ENCODE assay signal across 27 cellular contexts in the genomic region with DNA sequence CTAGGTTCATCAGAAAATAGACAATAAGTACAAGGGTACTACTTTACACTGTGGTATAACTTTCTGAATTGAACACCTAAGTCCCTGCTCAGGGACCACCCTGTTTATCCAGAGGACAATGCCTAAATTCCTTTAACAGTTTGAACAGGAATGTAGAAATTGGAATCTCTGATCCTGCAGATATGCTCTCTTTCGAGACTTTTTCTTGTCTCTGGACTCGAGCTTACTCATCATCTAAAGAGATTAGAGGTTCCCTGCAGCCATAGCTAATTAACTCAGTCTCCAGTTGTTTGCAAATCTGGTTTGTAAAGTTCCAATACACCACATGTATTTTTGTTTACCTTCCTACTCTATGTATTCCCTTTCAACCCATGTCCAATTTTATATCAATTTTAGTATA. TPM values are rescaled to one million over a fixed set of nuclear protein-coding genes. Genes with fewer than 3 reads are reported as not detected.
"Had no signal": no experiment of that assay in that cellular context is flagged by ENCODE, and none has a peak within 500 bp of the region (broad histone marks: within the 10 kb centered on the region; RNA-seq: fewer than 3 reads in every experiment).

No MANE protein-coding gene starts in this region.

- H3K36me3 Mint-ChIP-seq: WTC11 had no signal

- ATAC-seq: activated CD8-positive, alpha-beta memory T cell treated with anti-CD3 and anti-CD28 coated beads, Interleukin-2, amount 10 ng/mL, durations not matched to agents 7 days and 5 days; activated naive CD4-positive, alpha-beta T cell treated with anti-CD3 and anti-CD28 coated beads, Interleukin-2, amount 50 U/mL, for 72 hours; activated naive CD8-positive, alpha-beta T cell treated with anti-CD3 and anti-CD28 coated beads, Interleukin-2, amount 50 U/mL, for 24 hours; Right ventricle myocardium inferior; WTC11 had no signal

- H3K27ac ChIP-seq: SK-N-MC had no signal

- H3K4me3 Mint-ChIP-seq: activated CD8-positive, alpha-beta memory T cell treated with anti-CD3 and anti-CD28 coated beads, Interleukin-2, amount 10 ng/mL, durations not matched to agents 7 days and 5 days; activated naive CD8-positive, alpha-beta T cell treated with anti-CD3 and anti-CD28 coated beads, Interleukin-2, amount 50 U/mL, for 24 hours; activated T-cell treated with anti-CD3 and anti-CD28 coated beads, Interleukin-2, amount 50 U/mL, for 24 hours had no signal

- DNase-seq: activated CD4-positive, alpha-beta T cell treated with anti-CD3 and anti-CD28 coated beads for 48 hours; activated CD4-positive, alpha-beta T cell treated with anti-CD3 and anti-CD28 coated beads, Interleukin-2, amount 50 U/mL, for 4 hours; activated CD4-positive, CD25-positive, alpha-beta regulatory T cell treated with anti-CD3 and anti-CD28 coated beads, Interleukin-2, amount 50 U/mL, for 72 hours; activated CD8-positive, alpha-beta memory T cell treated with anti-CD3 and anti-CD28 coated beads, Interleukin-2, amount 10 ng/mL, durations not matched to agents 7 days and 5 days; activated effector memory CD4-positive, alpha-beta T cell treated with anti-CD3 and anti-CD28 coated beads, Interleukin-2, amount 50 U/mL, for 16 hours; activated naive CD4-positive, alpha-beta T cell treated with Interleukin-2 at 50 U/mL for 16 hours; activated naive CD8-positive, alpha-beta T cell treated with anti-CD3 and anti-CD28 coated beads, Interleukin-2, amount 50 U/mL, for 24 hours; activated T-cell treated with anti-CD3 and anti-CD28 coated beads, Interleukin-2, amount 50 U/mL, for 24 hours; cerebellar nuclear complex; Karpas-422; NCI-H1048; NCI-H146; NCI-H187 treated with DMSO at 0.1 percent for 48 hours; NCI-H2081 treated with DMSO at 0.1 percent for 48 hours; NCI-H2171; NCI-H2227 treated with DMSO at 0.1 percent for 48 hours; NCI-H446 treated with DMSO at 0.1 percent for 48 hours; NCI-H524 treated with DMSO at 0.1 percent for 48 hours; NCI-H748 treated with DMSO at 0.1 percent for 48 hours; RPMI8226 had no signal

- H3K9me3 Mint-ChIP-seq: activated naive CD4-positive, alpha-beta T cell treated with anti-CD3 and anti-CD28 coated beads, Interleukin-2, amount 50 U/mL, for 72 hours; activated naive CD8-positive, alpha-beta T cell treated with anti-CD3 and anti-CD28 coated beads, Interleukin-2, amount 50 U/mL, for 24 hours; activated T-cell treated with anti-CD3 and anti-CD28 coated beads, Interleukin-2, amount 50 U/mL, for 24 hours; T-helper 1 cell treated with Interleukin-12 subunit alpha and Interleukin-12 subunit beta and Interleukin-4 antibody, amounts not matched to agents 30 μg/mL and 1 μg/mL, for 36 hours; WTC11 had no signal

- H3K27ac Mint-ChIP-seq: activated CD8-positive, alpha-beta memory T cell treated with anti-CD3 and anti-CD28 coated beads, Interleukin-2, amount 10 ng/mL, durations not matched to agents 7 days and 5 days; activated naive CD4-positive, alpha-beta T cell treated with anti-CD3 and anti-CD28 coated beads, Interleukin-2, amount 50 U/mL, for 72 hours; activated naive CD8-positive, alpha-beta T cell treated with anti-CD3 and anti-CD28 coated beads, Interleukin-2, amount 50 U/mL, for 24 hours; activated T-cell treated with anti-CD3 and anti-CD28 coated beads, Interleukin-2, amount 50 U/mL, for 24 hours; T-helper 1 cell treated with Interleukin-12 subunit alpha and Interleukin-12 subunit beta and Interleukin-4 antibody, amounts not matched to agents 30 μg/mL and 1 μg/mL, for 36 hours; WTC11 had no signal

RNA-seq across cellular contexts. Expression of a gene that starts 1.0 kb away (rescaled TPM):
- total RNA-seq: activated CD8-positive, alpha-beta memory T cell treated with anti-CD3 and anti-CD28 coated beads, Interleukin-2, amount 10 ng/mL, durations not matched to agents 7 days and 5 days; activated naive CD4-positive, alpha-beta T cell treated with anti-CD3 and anti-CD28 coated beads, Interleukin-2, amount 50 U/mL, for 72 hours; cardiac septum; OCI-LY7; Right ventricle myocardium inferior; WTC11 had no signal

RNA-seq across cellular contexts. Expression of a gene that starts 3.4 kb away (rescaled TPM):
- total RNA-seq: cardiac septum, OCI-LY7, Right ventricle myocardium inferior, WTC11 had no signal

RNA-seq across cellular contexts. Expression of a gene that starts 24.9 kb away (rescaled TPM):
- total RNA-seq: OCI-LY7 had no signal
